Comparison of ENCODE assay signal across 18 cellular contexts in genomic region chr19:17172624-17173345, GRCh38. TPM values are rescaled to one million over a fixed set of nuclear protein-coding genes. Genes with fewer than 3 reads are reported as not detected.
DNase-seq lines count a peak whose midpoint lies in the region; ATAC-seq and TF ChIP-seq lines count a peak whose summit lies in the region.
"Had no signal": no experiment of that assay in that cellular context is flagged by ENCODE, and none has a peak within 500 bp of the region (broad histone marks: within the 10 kb centered on the region; RNA-seq: fewer than 3 reads in every experiment).

No MANE protein-coding gene starts in this region.

- H3K4me3 Mint-ChIP-seq in activated naive CD4-positive, alpha-beta T cell treated with anti-CD3 and anti-CD28 coated beads for 36 hours: no peak overlapping the region
- no peak overlapping the region for H3K4me3 Mint-ChIP-seq in activated T-helper 17 cell treated with anti-CD3 and anti-CD28 coated beads, Interleukin-2, amount 50 U/mL, for 72 hours
- H3K4me3 Mint-ChIP-seq in progenitor cell of endocrine pancreas (ENCODE audit: low read depth): no peak overlapping the region
- H3K4me3 Mint-ChIP-seq: activated naive CD8-positive, alpha-beta T cell; CD8-positive, alpha-beta T cell; central memory CD8-positive, alpha-beta T cell had no signal

- H3K9me3 ChIP-seq in left ventricle myocardium inferior (replicated peaks): no peaks in the 10 kb centered on the region
- no peaks in the 10 kb centered on the region for H3K9me3 ChIP-seq in lower lobe of right lung
- H3K9me3 ChIP-seq: SK-N-SH, upper lobe of right lung had no signal

- no peaks in the 10 kb centered on the region for H3K27me3 Mint-ChIP-seq in activated naive CD4-positive, alpha-beta T cell treated with anti-CD3 and anti-CD28 coated beads for 36 hours (ENCODE audit: low read depth)
- H3K27me3 Mint-ChIP-seq in activated T-helper 17 cell treated with anti-CD3 and anti-CD28 coated beads, Interleukin-2, amount 50 U/mL, for 72 hours: no peaks in the 10 kb centered on the region
- no peaks in the 10 kb centered on the region for H3K27me3 Mint-ChIP-seq in progenitor cell of endocrine pancreas
- H3K27me3 Mint-ChIP-seq: activated naive CD8-positive, alpha-beta T cell; central memory CD8-positive, alpha-beta T cell had no signal

- H3K36me3 ChIP-seq in left ventricle myocardium inferior: peaks cover 94% of the 10 kb centered on the region
- peaks cover 100% of the 10 kb centered on the region for H3K36me3 ChIP-seq in lower lobe of right lung

- TF ChIP-seq CTCF in progenitor cell of endocrine pancreas (IDR thresholded peaks at IDR 0.05; ENCODE audit: unreplicated experiment) (no peak), left ventricle myocardium inferior (IDR thresholded peaks at IDR 0.05; ENCODE audit: borderline replicate concordance) (no peak), lower lobe of right lung (IDR thresholded peaks at IDR 0.05) (no peak)

- no peak for ATAC-seq in activated T-helper 17 cell treated with anti-CD3 and anti-CD28 coated beads, Interleukin-2, amount 50 U/mL, for 72 hours (replicated peaks)
- ATAC-seq in HG03571 (IDR thresholded peaks at IDR 0.05; ENCODE audit: unreplicated experiment): no peak
- no peak for ATAC-seq in lower lobe of right lung
- ATAC-seq: CD8-positive, alpha-beta T cell had no signal

- intact Hi-C loops in activated naive CD4-positive, alpha-beta T cell treated with anti-CD3 and anti-CD28 coated beads for 36 hours (cut with micrococcal nuclease): no loop called here
- intact Hi-C loops in left ventricle myocardium inferior (cut with micrococcal nuclease) (no loop called here), lower lobe of right lung (cut with DNase I) (no loop called here)

- DNase-seq in activated naive CD4-positive, alpha-beta T cell treated with anti-CD3 and anti-CD28 coated beads for 36 hours: no peak
- no peak for DNase-seq in activated naive CD4-positive, alpha-beta T cell (lab: John Stamatoyannopoulos, UW)
- DNase-seq in NCI-H146 treated with DMSO at 0.1 percent for 48 hours (lab: John Stamatoyannopoulos, UW; ENCODE audit: unreplicated experiment) (peak; percentile 3), progenitor cell of endocrine pancreas (ENCODE audit: low spot score, unreplicated experiment) (no peak), left ventricle myocardium inferior (no peak), lower lobe of right lung (no peak)
- DNase-seq: activated CD4-positive, alpha-beta T cell treated with anti-CD3 and anti-CD28 coated beads for 1 hour; CD8-positive, alpha-beta T cell; hypothalamus; right cardiac atrium; SK-N-SH; stimulated activated CD4-positive, alpha-beta T cell treated with anti-CD3 and anti-CD28 coated beads, Interleukin-12 subunit alpha, Interleukin-12 subunit beta, amount 100 ng/mL, for 4 hours; upper lobe of right lung had no signal

- H3K27me3 ChIP-seq in left ventricle myocardium inferior (ENCODE audit: low read depth) (no peaks in the 10 kb centered on the region), lower lobe of right lung (ENCODE audit: low read depth) (no peaks in the 10 kb centered on the region)
- H3K27me3 ChIP-seq: upper lobe of right lung had no signal

- no peak overlapping the region for H3K27ac ChIP-seq in left ventricle myocardium inferior (replicated peaks)
- no peak overlapping the region for H3K27ac ChIP-seq in lower lobe of right lung
- H3K27ac ChIP-seq: upper lobe of right lung had no signal

- H3K4me3 ChIP-seq in left ventricle myocardium inferior (no peak overlapping the region), lower lobe of right lung (no peak overlapping the region)
- H3K4me3 ChIP-seq: lung, upper lobe of right lung had no signal

- H3K27ac Mint-ChIP-seq in activated naive CD4-positive, alpha-beta T cell treated with anti-CD3 and anti-CD28 coated beads for 36 hours: peak overlapping the region; percentile 72
- H3K27ac Mint-ChIP-seq in activated T-helper 17 cell treated with anti-CD3 and anti-CD28 coated beads, Interleukin-2, amount 50 U/mL, for 72 hours: peak overlapping the region; percentile 54
- H3K27ac Mint-ChIP-seq in progenitor cell of endocrine pancreas: peak overlapping the region; percentile 24
- H3K27ac Mint-ChIP-seq: activated naive CD8-positive, alpha-beta T cell; CD8-positive, alpha-beta T cell had no signal

- H3K4me1 Mint-ChIP-seq in activated naive CD4-positive, alpha-beta T cell treated with anti-CD3 and anti-CD28 coated beads for 36 hours (ENCODE audit: low read depth): peaks cover 18% of the 10 kb centered on the region
- H3K4me1 Mint-ChIP-seq in activated T-helper 17 cell treated with anti-CD3 and anti-CD28 coated beads, Interleukin-2, amount 50 U/mL, for 72 hours: no peaks in the 10 kb centered on the region
- H3K4me1 Mint-ChIP-seq in progenitor cell of endocrine pancreas (ENCODE audit: low read depth): no peaks in the 10 kb centered on the region
- H3K4me1 Mint-ChIP-seq: central memory CD8-positive, alpha-beta T cell had no signal

- H3K9me3 Mint-ChIP-seq in activated naive CD4-positive, alpha-beta T cell treated with anti-CD3 and anti-CD28 coated beads for 36 hours: no peaks in the 10 kb centered on the region
- no peaks in the 10 kb centered on the region for H3K9me3 Mint-ChIP-seq in activated T-helper 17 cell treated with anti-CD3 and anti-CD28 coated beads, Interleukin-2, amount 50 U/mL, for 72 hours
- H3K9me3 Mint-ChIP-seq in progenitor cell of endocrine pancreas (ENCODE audit: low read depth): no peaks in the 10 kb centered on the region
- H3K9me3 Mint-ChIP-seq: CD8-positive, alpha-beta T cell; central memory CD8-positive, alpha-beta T cell had no signal

- CTCF ChIA-PET in activated naive CD4-positive, alpha-beta T cell treated with anti-CD3 and anti-CD28 coated beads for 36 hours (lab: Charles Lee): no interaction called here

- peaks cover 32% of the 10 kb centered on the region for H3K36me3 Mint-ChIP-seq in activated naive CD4-positive, alpha-beta T cell treated with anti-CD3 and anti-CD28 coated beads for 36 hours (ENCODE audit: low read depth)
- peaks cover 95% of the 10 kb centered on the region for H3K36me3 Mint-ChIP-seq in activated T-helper 17 cell treated with anti-CD3 and anti-CD28 coated beads, Interleukin-2, amount 50 U/mL, for 72 hours (ENCODE audit: low read depth)
- H3K36me3 Mint-ChIP-seq in progenitor cell of endocrine pancreas (ENCODE audit: insufficient read depth): peaks cover 9% of the 10 kb centered on the region
- H3K36me3 Mint-ChIP-seq: activated naive CD8-positive, alpha-beta T cell had no signal

- H3K4me1 ChIP-seq in left ventricle myocardium inferior (no peaks in the 10 kb centered on the region), lower lobe of right lung (no peaks in the 10 kb centered on the region)
- H3K4me1 ChIP-seq: upper lobe of right lung had no signal

RNA-seq across cellular contexts. Expression of gene USE1, which starts 42.4 kb away (rescaled TPM):
- 10 to 100 TPM; 24.7 to 25.3 TPM for total RNA-seq in activated naive CD4-positive, alpha-beta T cell treated with anti-CD3 and anti-CD28 coated beads for 36 hours
- 10 to 100 TPM; 27.8 to 30.6 TPM for total RNA-seq in activated T-helper 17 cell treated with anti-CD3 and anti-CD28 coated beads, Interleukin-2, amount 50 U/mL, for 72 hours
- 23.6 and 27.2 TPM in 2 replicates for total RNA-seq in progenitor cell of endocrine pancreas
- total RNA-seq in left ventricle myocardium inferior: 27.5 TPM
- 32.0 TPM for total RNA-seq in lower lobe of right lung

RNA-seq across cellular contexts. Expression of gene OCEL1, which starts 53.2 kb away (rescaled TPM):
- total RNA-seq in activated naive CD4-positive, alpha-beta T cell treated with anti-CD3 and anti-CD28 coated beads for 36 hours: 1 to 10 TPM; 8.7 to 9.3 TPM
- 10 to 100 TPM; 14.1 to 17.6 TPM for total RNA-seq in activated T-helper 17 cell treated with anti-CD3 and anti-CD28 coated beads, Interleukin-2, amount 50 U/mL, for 72 hours
- 20.1 and 21.8 TPM in 2 replicates for total RNA-seq in progenitor cell of endocrine pancreas
- total RNA-seq in left ventricle myocardium inferior: 21.2 TPM
- total RNA-seq in lower lobe of right lung: 37.2 TPM
